8 cellular contexts compared by ENCODE assay signal in the genomic region with DNA sequence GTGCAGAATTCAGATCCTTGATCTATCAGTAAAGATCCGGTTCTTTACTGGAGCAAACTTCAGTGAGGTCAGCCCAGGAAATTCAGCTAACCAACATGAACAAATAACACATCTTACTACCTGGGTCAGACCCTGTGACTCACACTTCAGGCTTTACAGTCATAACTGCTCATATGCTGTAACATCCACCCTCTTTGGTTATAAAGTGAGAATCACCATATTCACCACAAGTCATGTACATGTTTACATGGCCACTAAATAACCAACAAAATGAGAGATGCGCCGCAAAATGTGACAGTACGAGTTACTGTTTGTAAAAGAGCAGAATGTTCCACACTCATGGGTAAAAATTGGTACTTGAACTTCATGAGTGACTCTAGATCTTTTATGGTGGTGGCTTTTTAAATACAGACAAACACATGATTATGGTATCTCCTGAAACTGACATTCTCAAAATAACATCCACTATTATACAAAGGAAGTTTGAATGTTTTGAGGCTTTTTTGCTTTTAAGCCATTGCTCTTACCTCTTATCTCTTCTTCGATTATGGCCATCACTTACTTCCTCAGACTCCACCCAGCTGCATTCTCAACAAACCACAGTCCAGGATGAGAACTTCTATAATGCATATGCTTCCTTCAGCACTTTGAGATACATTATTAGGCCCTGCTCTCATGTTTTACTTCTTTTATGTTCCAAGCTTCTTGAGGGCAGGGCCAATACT.
DNase-seq lines count a peak whose midpoint lies in the region; ATAC-seq and TF ChIP-seq lines count a peak whose summit lies in the region.

No MANE protein-coding gene starts in this region.

- H3K27ac Mint-ChIP-seq in naive thymus-derived CD4-positive, alpha-beta T cell: peak overlapping the region in 8 of 9 donors; percentile 0 to 87 (median 22)

- H2BK5ac ChIP-seq in mesendoderm (ENCODE audit: low read length): no peak overlapping the region

- 93% methylated on average over 5 of the region's 5 CpGs for WGBS in tibial nerve, 2 donors
- no CpG with 5 or more reads among the region's 5 CpGs for WGBS in mesendoderm (ENCODE audit: extremely low coverage, insufficient coverage, low lambda C conversion rate)

- peaks cover 38% of the 10 kb centered on the region for H3K4me1 Mint-ChIP-seq in activated T-cell treated with anti-CD3 and anti-CD28 coated beads, Interleukin-2, amount 50 U/mL, for 4 hours (ENCODE audit: low read depth)
- H3K4me1 Mint-ChIP-seq in naive thymus-derived CD4-positive, alpha-beta T cell: peaks cover 11 to 80% (median 22%) of the 10 kb centered on the region in 7 donors

- no peak overlapping the region for H3K18ac ChIP-seq in mesendoderm (ENCODE audit: low read length)

- H4K8ac ChIP-seq in mesendoderm (ENCODE audit: low read depth, low read length): no peak overlapping the region

- no peak overlapping the region for H3K56ac ChIP-seq in mesendoderm (ENCODE audit: low read length)

- H3K4me3 ChIP-seq in GM12865 (ENCODE audit: low read depth, low read length) (no peak overlapping the region), tibial nerve (no peak overlapping the region), mesendoderm (ENCODE audit: low read length) (no peak overlapping the region)
- no peak overlapping the region for H3K4me3 ChIP-seq in naive thymus-derived CD4-positive, alpha-beta T cell (ENCODE audit: low read length)

- H3K9ac ChIP-seq in mesendoderm (ENCODE audit: low read length): no peak overlapping the region

- no peak overlapping the region for H2BK120ac ChIP-seq in mesendoderm (ENCODE audit: low read depth, low read length)

- DNase-seq in GM12865 (ENCODE audit: low read depth): peak; percentile 49
- peak; percentile 11 for DNase-seq in activated T-cell treated with anti-CD3 and anti-CD28 coated beads, Interleukin-2, amount 50 U/mL, for 4 hours
- peak in 2 of 9 donors; percentile 2 to 39 for DNase-seq in naive thymus-derived CD4-positive, alpha-beta T cell
- DNase-seq in tibial nerve (ENCODE audit: low spot score in 2 of 2): no peak
- no peak for DNase-seq in mesendoderm
- DNase-seq in NCI-H1105 (lab: John Stamatoyannopoulos, UW): no peak

- no peak overlapping the region for H3K4me2 ChIP-seq in mesendoderm (ENCODE audit: low read length)

- no peak overlapping the region for H3K4ac ChIP-seq in mesendoderm (ENCODE audit: low read depth, low read length)

- no peak overlapping the region for H2BK15ac ChIP-seq in mesendoderm (replicated peaks; ENCODE audit: low read depth)

- peaks cover 10 to 14% of the 10 kb centered on the region in 2 donors for H3K4me1 ChIP-seq in naive thymus-derived CD4-positive, alpha-beta T cell (ENCODE audit: control insufficient read depth in 2 of 2, insufficient read depth in 2 of 2, low read length in 2 of 2)
- H3K4me1 ChIP-seq in tibial nerve: peaks cover 0 to 12% (median 3%) of the 10 kb centered on the region in 4 donors
- no peaks in the 10 kb centered on the region for H3K4me1 ChIP-seq in mesendoderm (ENCODE audit: control insufficient read depth, low read depth, low read length)

- no peak overlapping the region for H3K23ac ChIP-seq in mesendoderm (ENCODE audit: low read length)

- H2AK5ac ChIP-seq in mesendoderm (ENCODE audit: low read length): no peak overlapping the region

- no peak overlapping the region for H4K5ac ChIP-seq in mesendoderm (ENCODE audit: low read length)

- intact Hi-C loops in naive thymus-derived CD4-positive, alpha-beta T cell (cut with micrococcal nuclease): loop anchor here (1.0 kb wide), 4 partner anchors 24 to 75 kb away; no protein-coding TSS in a partner anchor

- H3K79me2 ChIP-seq in mesendoderm (ENCODE audit: control insufficient read depth, insufficient read depth, low read length): no peaks in the 10 kb centered on the region

- peak; percentile 81 for ATAC-seq in HG03432 (IDR thresholded peaks at IDR 0.05; ENCODE audit: unreplicated experiment)
- ATAC-seq in activated T-cell treated with anti-CD3 and anti-CD28 coated beads, Interleukin-2, amount 50 U/mL, for 4 hours: peak; percentile 95 to 97
- peak; percentile 90 for ATAC-seq in naive thymus-derived CD4-positive, alpha-beta T cell
- no peak for ATAC-seq in GM18517 (IDR thresholded peaks at IDR 0.05; ENCODE audit: unreplicated experiment)

- POLR2A ChIA-PET in naive thymus-derived CD4-positive, alpha-beta T cell (lab: Charles Lee): interaction anchor here (0.7 to 1.3 kb wide), 2 partner anchors 28 to 63 kb away, joined by 3 read pairs; no protein-coding TSS in a partner anchor

- H3K27me3 Mint-ChIP-seq in activated T-cell treated with anti-CD3 and anti-CD28 coated beads, Interleukin-2, amount 50 U/mL, for 4 hours (ENCODE audit: low read depth): no peaks in the 10 kb centered on the region
- no peaks in the 10 kb centered on the region for H3K27me3 Mint-ChIP-seq in naive thymus-derived CD4-positive, alpha-beta T cell

- CTCF ChIA-PET in naive thymus-derived CD4-positive, alpha-beta T cell (lab: Charles Lee): interaction anchor here (1.0 to 1.2 kb wide), 2 partner anchors 11 to 209 kb away, joined by 3 read pairs; no protein-coding TSS in a partner anchor

- no peaks in the 10 kb centered on the region for H3K36me3 ChIP-seq in naive thymus-derived CD4-positive, alpha-beta T cell (ENCODE audit: control insufficient read depth in 2 of 3, insufficient read depth in 3 of 3, low read length in 3 of 3)
- H3K36me3 ChIP-seq in tibial nerve (no peaks in the 10 kb centered on the region), mesendoderm (ENCODE audit: control insufficient read depth, insufficient read depth, low read length) (no peaks in the 10 kb centered on the region)

- H3K27me3 ChIP-seq in naive thymus-derived CD4-positive, alpha-beta T cell (ENCODE audit: control insufficient read depth in 2 of 2, insufficient read depth in 2 of 2, low read length in 2 of 2): no peaks in the 10 kb centered on the region
- H3K27me3 ChIP-seq in tibial nerve (no peaks in the 10 kb centered on the region), mesendoderm (ENCODE audit: insufficient read depth, low read length, poor library complexity) (no peaks in the 10 kb centered on the region)

- no peaks in the 10 kb centered on the region for H3K79me1 ChIP-seq in mesendoderm (ENCODE audit: low read length)

- no peak for TF ChIP-seq EP300 in tibial nerve (IDR thresholded peaks at IDR 0.05)

- no peak overlapping the region for H3K4me3 Mint-ChIP-seq in activated T-cell treated with anti-CD3 and anti-CD28 coated beads, Interleukin-2, amount 50 U/mL, for 4 hours
- peak overlapping the region in 4 of 10 donors; percentile 1 to 66 (median 4) for H3K4me3 Mint-ChIP-seq in naive thymus-derived CD4-positive, alpha-beta T cell

- H3K9me3 ChIP-seq in naive thymus-derived CD4-positive, alpha-beta T cell (ENCODE audit: control insufficient read depth in 2 of 3, low read length in 3 of 3): no peaks in the 10 kb centered on the region
- H3K9me3 ChIP-seq in tibial nerve: no peaks in the 10 kb centered on the region

- no peak overlapping the region for H3K27ac ChIP-seq in naive thymus-derived CD4-positive, alpha-beta T cell (ENCODE audit: low read depth, low read length)
- no peak overlapping the region for H3K27ac ChIP-seq in tibial nerve
- H3K27ac ChIP-seq in mesendoderm (ENCODE audit: low read depth, low read length): no peak overlapping the region

- H3K36me3 Mint-ChIP-seq in activated T-cell treated with anti-CD3 and anti-CD28 coated beads, Interleukin-2, amount 50 U/mL, for 4 hours (ENCODE audit: insufficient read depth): no peaks in the 10 kb centered on the region
- H3K36me3 Mint-ChIP-seq in naive thymus-derived CD4-positive, alpha-beta T cell: peaks cover 0 to 18% (median 0%) of the 10 kb centered on the region in 5 donors

- no peak for TF ChIP-seq POLR2A in tibial nerve (IDR thresholded peaks at IDR 0.05)

- peaks cover 3% of the 10 kb centered on the region for H3K9me3 Mint-ChIP-seq in activated T-cell treated with anti-CD3 and anti-CD28 coated beads, Interleukin-2, amount 50 U/mL, for 4 hours
- H3K9me3 Mint-ChIP-seq in naive thymus-derived CD4-positive, alpha-beta T cell: peaks cover 0 to 7% (median 0%) of the 10 kb centered on the region in 11 donors

- TF ChIP-seq CTCF in GM12865 (IDR thresholded peaks at IDR 0.05; ENCODE audit: insufficient read depth, low read depth, low read length, missing control alignments) (no peak), tibial nerve (IDR thresholded peaks at IDR 0.05) (no peak)

Comparison
In these comparisons a context has a peak if more than half of its experiments do, and no peak if none do; other contexts are left out.
1. DNase-seq: peak in GM12865 (single experiment) and activated T-cell treated with anti-CD3 and anti-CD28 coated beads, Interleukin-2, amount 50 U/mL, for 4 hours (single experiment); none in tibial nerve (0 of 2), mesendoderm (single experiment) and NCI-H1105 (single experiment).